ENCODE assay signal across 8 cellular contexts in the genomic region with DNA sequence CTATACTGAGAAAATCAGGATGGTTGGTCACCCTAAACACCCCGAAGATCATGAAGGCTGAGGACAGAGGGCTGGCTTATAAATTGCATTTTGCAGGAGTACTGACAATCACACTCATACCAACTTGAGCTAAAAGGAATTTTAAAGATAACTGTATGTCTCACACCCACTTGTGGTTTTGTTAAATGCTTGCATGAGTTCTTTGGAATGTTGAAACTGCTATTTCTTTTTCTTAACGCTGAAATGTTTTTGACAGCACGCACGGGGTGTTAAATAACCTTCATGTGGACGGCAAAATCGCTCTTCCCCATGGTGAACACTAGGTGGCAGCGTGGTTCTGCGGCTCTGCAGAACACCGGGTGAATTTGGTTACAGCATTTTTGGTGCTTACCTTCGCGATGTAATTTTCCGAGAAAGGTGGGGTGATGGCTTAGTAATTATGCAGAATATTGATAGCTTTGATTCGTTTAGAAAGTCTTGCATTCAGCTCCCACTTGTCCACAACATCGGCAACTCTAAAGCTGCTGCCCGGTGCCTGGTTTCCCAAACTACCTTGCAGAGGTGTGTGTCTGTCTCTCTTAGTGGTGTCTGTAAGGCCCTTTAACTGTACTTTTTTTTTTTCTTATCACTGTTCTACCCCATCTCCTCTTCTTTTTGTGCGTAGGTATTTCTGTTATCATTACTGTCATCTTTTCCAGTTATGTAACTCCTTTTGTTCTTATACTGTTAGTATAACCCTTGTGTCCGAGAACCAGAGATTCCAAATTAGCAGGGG. TPM values are rescaled to one million over a fixed set of nuclear protein-coding genes. Genes with fewer than 3 reads are reported as not detected.
DNase-seq lines count a peak whose midpoint lies in the region; ATAC-seq lines count a peak whose summit lies in the region.

No MANE protein-coding gene starts in this region.

- POLR2A ChIA-PET in naive thymus-derived CD4-positive, alpha-beta T cell (lab: Charles Lee): no interaction called here

- H3K9me3 ChIP-seq in naive thymus-derived CD4-positive, alpha-beta T cell (ENCODE audit: control insufficient read depth in 2 of 3, low read length in 3 of 3): no peaks in the 10 kb centered on the region

- H3K27me3 ChIP-seq in naive thymus-derived CD4-positive, alpha-beta T cell (ENCODE audit: control insufficient read depth in 2 of 2, insufficient read depth in 2 of 2, low read length in 2 of 2): no peaks in the 10 kb centered on the region

- H3K27ac Mint-ChIP-seq in naive thymus-derived CD4-positive, alpha-beta T cell: no peak overlapping the region

- no peaks in the 10 kb centered on the region for H3K4me1 Mint-ChIP-seq in naive thymus-derived CD4-positive, alpha-beta T cell

- H3K27me3 Mint-ChIP-seq in naive thymus-derived CD4-positive, alpha-beta T cell: peaks cover 0 to 10% (median 6%) of the 10 kb centered on the region in 5 donors

- no peaks in the 10 kb centered on the region for H3K9me3 Mint-ChIP-seq in naive thymus-derived CD4-positive, alpha-beta T cell

- H3K4me3 ChIP-seq in naive thymus-derived CD4-positive, alpha-beta T cell (ENCODE audit: low read length): no peak overlapping the region

- CTCF ChIA-PET in naive thymus-derived CD4-positive, alpha-beta T cell (lab: Charles Lee): interaction anchor here (0.5 to 3.6 kb wide), 16 partner anchors 9 to 812 kb away, joined by 3 to 30 read pairs (median 4); no protein-coding TSS in a partner anchor

- peak; percentile 88 for DNase-seq in ELR (ENCODE audit: low read depth)
- peak; percentile 52 for DNase-seq in HK-2 (ENCODE audit: unreplicated experiment)
- peak; percentile 35 for DNase-seq in NOMO-1 treated with dmso at 0.1 percent for 144 hours (lab: John Stamatoyannopoulos, UW; ENCODE audit: unreplicated experiment)
- DNase-seq in activated CD8-positive, alpha-beta memory T cell treated with anti-CD3 and anti-CD28 coated beads, Interleukin-2, amount 50 U/mL, for 24 hours (ENCODE audit: extremely low read depth): peak; percentile 9
- peak; percentile 43 for DNase-seq in epithelial cell of prostate (ENCODE audit: low read depth, low spot score)
- peak; percentile 19 to 62 (median 50) for DNase-seq in naive thymus-derived CD4-positive, alpha-beta T cell
- peak; percentile 24 for DNase-seq in stimulated activated naive CD4-positive, alpha-beta T cell treated with Interleukin-2 at 50 U/mL for 16 hours (lab: John Stamatoyannopoulos, UW)

- intact Hi-C loops in naive thymus-derived CD4-positive, alpha-beta T cell (cut with micrococcal nuclease): loop anchor here (1.0 to 5.0 kb wide), 6 partner anchors 320 to 946 kb away; no protein-coding TSS in a partner anchor

- no peaks in the 10 kb centered on the region for H3K36me3 ChIP-seq in naive thymus-derived CD4-positive, alpha-beta T cell (ENCODE audit: control insufficient read depth in 2 of 3, insufficient read depth in 3 of 3, low read length in 3 of 3)

- H3K4me3 Mint-ChIP-seq in naive thymus-derived CD4-positive, alpha-beta T cell: no peak overlapping the region

- peak; percentile 78 for ATAC-seq in naive thymus-derived CD4-positive, alpha-beta T cell
- ATAC-seq in HG03378 (IDR thresholded peaks at IDR 0.05; ENCODE audit: unreplicated experiment): no peak

- H3K36me3 Mint-ChIP-seq in naive thymus-derived CD4-positive, alpha-beta T cell: no peaks in the 10 kb centered on the region

- H3K4me1 ChIP-seq in naive thymus-derived CD4-positive, alpha-beta T cell (ENCODE audit: control insufficient read depth in 2 of 2, insufficient read depth in 2 of 2, low read length in 2 of 2): no peaks in the 10 kb centered on the region

- no peak overlapping the region for H3K27ac ChIP-seq in epithelial cell of prostate
- no peak overlapping the region for H3K27ac ChIP-seq in naive thymus-derived CD4-positive, alpha-beta T cell (ENCODE audit: low read depth, low read length)

RNA-seq across cellular contexts. Expression of a gene that starts 51.7 kb away (rescaled TPM):
- total RNA-seq in naive thymus-derived CD4-positive, alpha-beta T cell: not detected
- not detected for polyA plus RNA-seq in naive thymus-derived CD4-positive, alpha-beta T cell

Comparison
In these comparisons a context has a peak if more than half of its experiments do, and no peak if none do; other contexts are left out.
1. DNase-seq: peak in every context shown above with its lines; median percentile 88 in ELR; 52 in HK-2; 50 in naive thymus-derived CD4-positive, alpha-beta T cell; 43 in epithelial cell of prostate; 35 in NOMO-1 treated with dmso at 0.1 percent for 144 hours; 24 in stimulated activated naive CD4-positive, alpha-beta T cell treated with Interleukin-2 at 50 U/mL for 16 hours; 9 in activated CD8-positive, alpha-beta memory T cell treated with anti-CD3 and anti-CD28 coated beads, Interleukin-2, amount 50 U/mL, for 24 hours.